In the genomic region with DNA sequence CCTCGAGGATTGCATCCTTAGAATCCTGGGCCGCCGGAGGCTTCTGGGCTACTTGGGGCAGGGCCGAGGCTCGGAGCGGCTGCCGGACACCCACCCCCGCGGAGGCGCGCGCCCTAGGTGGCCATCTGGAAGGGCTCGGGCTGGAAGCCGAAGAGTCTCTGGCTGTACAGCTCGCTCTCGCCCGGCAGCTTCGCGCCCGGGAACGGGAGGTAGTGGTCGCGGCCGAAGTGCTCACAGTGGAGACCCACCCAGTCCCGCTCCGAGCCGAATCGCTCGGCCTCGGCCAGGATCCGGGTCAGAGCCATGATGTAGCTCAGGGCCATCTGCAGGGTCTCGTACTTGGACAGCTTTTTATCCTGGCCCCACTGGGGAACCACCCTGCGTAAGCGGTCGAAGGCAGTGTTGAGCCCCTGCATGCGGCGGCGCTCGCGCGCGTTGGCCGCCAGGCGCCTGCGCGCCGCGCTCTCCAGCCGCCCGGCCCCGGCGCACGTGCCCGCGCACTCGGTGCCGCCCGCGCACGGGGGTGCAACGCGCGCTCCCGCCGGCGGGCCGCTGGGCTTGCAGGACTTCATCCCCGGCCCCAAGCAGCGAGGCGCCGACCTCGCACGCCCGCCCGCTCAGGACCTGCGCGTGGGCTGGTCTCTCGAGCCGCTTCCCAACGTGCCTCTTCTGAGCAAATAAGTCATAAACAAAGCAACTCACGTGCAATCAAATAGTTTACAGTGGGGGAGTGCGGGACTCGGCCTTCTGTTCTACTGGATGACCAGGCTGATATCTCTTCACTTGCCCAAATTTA, we compare ENCODE assay signal across 8 cellular contexts. TPM values are rescaled to one million over a fixed set of nuclear protein-coding genes. Genes with fewer than 3 reads are reported as not detected.
A peak's percentile ranks its signal among the peaks of the same experiment; 100 is the strongest.
DNase-seq lines count a peak whose midpoint lies in the region; ATAC-seq and TF ChIP-seq lines count a peak whose summit lies in the region.

No MANE protein-coding gene starts in this region.

- H3K27ac ChIP-seq in effector memory CD4-positive, alpha-beta T cell (ENCODE audit: insufficient read depth, low read length, poor library complexity, severe bottlenecking), result no peak overlapping the region
- no peak overlapping the region for H3K27ac ChIP-seq in lung (ENCODE audit: low read depth in 1 of 2, low read length in 1 of 2)

- DNase-seq in activated T-cell treated with anti-CD3 and anti-CD28 coated beads for 1 hour (ENCODE audit: low read depth), result peak; percentile 1
- no peak for DNase-seq in activated T-cell treated with anti-CD3 and anti-CD28 coated beads for 4 hours
- DNase-seq in NCI-H128 (lab: John Stamatoyannopoulos, UW; ENCODE audit: unreplicated experiment), result peak; percentile 36
- peak; percentile 40 for DNase-seq in activated CD4-positive, CD25-positive, alpha-beta regulatory T cell treated with anti-CD3 and anti-CD28 coated beads, Interleukin-2, amount 50 U/mL, for 72 hours
- no peak for DNase-seq in effector memory CD4-positive, alpha-beta T cell
- peak; percentile 44 for DNase-seq in lung (ENCODE audit: low spot score)
- DNase-seq in stimulated activated CD4-positive, alpha-beta T cell treated with anti-CD3 and anti-CD28 coated beads, TNF-alpha, amount 100 ng/mL, for 24 hours (ENCODE audit: low read depth in 3 of 3), result peak in 2 of 3 experiments; percentile 6 to 41

- no peak for TF ChIP-seq CTCF in lung (IDR thresholded peaks at IDR 0.05; ENCODE audit: control extremely low read depth, extremely low read depth)

- no peaks in the 10 kb centered on the region for H3K9me3 ChIP-seq in effector memory CD4-positive, alpha-beta T cell (ENCODE audit: control insufficient read depth, low read length)
- H3K9me3 ChIP-seq in lung (ENCODE audit: control insufficient read depth in 2 of 2, insufficient read depth in 1 of 2, low read length in 1 of 2), result no peaks in the 10 kb centered on the region

- ATAC-seq in HG02840 (IDR thresholded peaks at IDR 0.05; ENCODE audit: low FRiP score, unreplicated experiment) (peak; percentile 75), lung (ENCODE audit: insufficient read depth, low FRiP score) (peak; percentile 95)

- H3K36me3 ChIP-seq in effector memory CD4-positive, alpha-beta T cell (ENCODE audit: control insufficient read depth, insufficient read depth, low read length), result no peaks in the 10 kb centered on the region
- no peaks in the 10 kb centered on the region for H3K36me3 ChIP-seq in lung (ENCODE audit: control insufficient read depth in 2 of 2, insufficient read depth in 2 of 2, low read length in 2 of 2)

- peaks cover 7% of the 10 kb centered on the region for H3K27me3 ChIP-seq in effector memory CD4-positive, alpha-beta T cell (replicated peaks; ENCODE audit: control insufficient read depth, insufficient read depth, low read length, poor library complexity, severe bottlenecking)
- H3K27me3 ChIP-seq in lung (ENCODE audit: control insufficient read depth, insufficient read depth), result no peaks in the 10 kb centered on the region

- H3K4me1 ChIP-seq in effector memory CD4-positive, alpha-beta T cell (ENCODE audit: control insufficient read depth, insufficient read depth, low read length, poor library complexity, severe bottlenecking), result peaks cover 4% of the 10 kb centered on the region
- H3K4me1 ChIP-seq in lung (ENCODE audit: control insufficient read depth in 2 of 2, insufficient read depth in 2 of 2, low read length in 2 of 2), result no peaks in the 10 kb centered on the region

- 0 to 1% methylated on average over 75 to 83 of the region's 83 CpGs for WGBS in lung, 2 donors

- H3K4me3 ChIP-seq in effector memory CD4-positive, alpha-beta T cell (ENCODE audit: insufficient read depth, low read depth, low read length, poor library complexity, severe bottlenecking), result peak overlapping the region; percentile 44
- peak overlapping the region; percentile 57 for H3K4me3 ChIP-seq in lung

RNA-seq across cellular contexts. Expression of a gene that starts 0.6 kb away (rescaled TPM):
- total RNA-seq in lung, result not detected
- under 1 TPM; 0.02 to 0.08 TPM for polyA plus RNA-seq in lung

Comparison
In these comparisons a context has a peak if more than half of its experiments do, and no peak if none do; other contexts are left out.
1. DNase-seq: peak in activated T-cell treated with anti-CD3 and anti-CD28 coated beads for 1 hour (single experiment), NCI-H128 (single experiment), activated CD4-positive, CD25-positive, alpha-beta regulatory T cell treated with anti-CD3 and anti-CD28 coated beads, Interleukin-2, amount 50 U/mL, for 72 hours (single experiment), lung (single experiment) and stimulated activated CD4-positive, alpha-beta T cell treated with anti-CD3 and anti-CD28 coated beads, TNF-alpha, amount 100 ng/mL, for 24 hours (2 of 3); none in activated T-cell treated with anti-CD3 and anti-CD28 coated beads for 4 hours (single experiment) and effector memory CD4-positive, alpha-beta T cell (0 of 3).